In genomic region chr6:45807610-45808009, GRCh38 we compare ENCODE assay signal across 33 cellular contexts.
"Had no signal": no experiment of that assay in that cellular context is flagged by ENCODE, and none has a peak within 500 bp of the region (broad histone marks: within the 10 kb centered on the region; RNA-seq: fewer than 3 reads in every experiment).

No MANE protein-coding gene starts in this region.

- H3K4me3 Mint-ChIP-seq: activated CD4-positive, alpha-beta T cell treated with anti-CD3 and anti-CD28 coated beads, Interleukin-2, amount 10 ng/mL, durations not matched to agents 24 days and 14 days; activated CD8-positive, alpha-beta T cell treated with anti-CD3 and anti-CD28 coated beads for 36 hours; activated naive CD4-positive, alpha-beta T cell treated with anti-CD3 and anti-CD28 coated beads, Interleukin-2, amount 50 U/mL, for 24 hours; activated naive CD8-positive, alpha-beta T cell treated with anti-CD3 and anti-CD28 coated beads, Interleukin-2, amount 10 ng/mL, durations not matched to agents 7 days and 5 days; activated T-cell treated with anti-CD3 and anti-CD28 coated beads, Interleukin-2, amount 50 U/mL, for 72 hours; activated T-helper 17 cell treated with anti-CD3 and anti-CD28 coated beads, Interleukin-2, amount 50 U/mL, for 72 hours; central memory CD8-positive, alpha-beta T cell had no signal

- ATAC-seq: activated CD8-positive, alpha-beta T cell treated with anti-CD3 and anti-CD28 coated beads for 36 hours; PC-3; Right ventricle myocardium inferior; SK-N-SH treated with all-trans-retinoic acid at 6 μM for 48 hours had no signal

- H3K9me3 Mint-ChIP-seq: activated CD8-positive, alpha-beta T cell treated with anti-CD3 and anti-CD28 coated beads for 36 hours; activated naive CD4-positive, alpha-beta T cell treated with anti-CD3 and anti-CD28 coated beads, Interleukin-2, amount 50 U/mL, for 24 hours; activated T-helper 17 cell treated with anti-CD3 and anti-CD28 coated beads, Interleukin-2, amount 50 U/mL, for 72 hours; central memory CD8-positive, alpha-beta T cell had no signal

- H3K27me3 ChIP-seq: ascending aorta, cardiac muscle cell, Peyer's patch had no signal

- H3K4me1 Mint-ChIP-seq: activated naive CD4-positive, alpha-beta T cell treated with anti-CD3 and anti-CD28 coated beads, Interleukin-2, amount 50 U/mL, for 24 hours; activated naive CD8-positive, alpha-beta T cell treated with anti-CD3 and anti-CD28 coated beads, Interleukin-2, amount 10 ng/mL, durations not matched to agents 7 days and 5 days; activated T-helper 17 cell treated with anti-CD3 and anti-CD28 coated beads, Interleukin-2, amount 50 U/mL, for 72 hours; central memory CD8-positive, alpha-beta T cell had no signal

- H3K4me3 ChIP-seq: ascending aorta, cardiac muscle cell, Peyer's patch had no signal

- H3K36me3 ChIP-seq: ascending aorta, cardiac muscle cell, Peyer's patch had no signal

- DNase-seq: activated CD4-positive, alpha-beta T cell treated with anti-CD3 and anti-CD28 coated beads, Interleukin-2, amount 10 ng/mL, durations not matched to agents 24 days and 14 days; activated CD4-positive, alpha-beta T cell treated with anti-CD3 and anti-CD28 coated beads, Interleukin-2, amount 50 U/mL, for 4 hours; activated CD8-positive, alpha-beta T cell treated with anti-CD3 and anti-CD28 coated beads for 36 hours; activated effector memory CD4-positive, alpha-beta T cell treated with anti-CD3 and anti-CD28 coated beads, Interleukin-2, amount 50 U/mL, for 16 hours; activated naive CD4-positive, alpha-beta T cell; activated naive CD8-positive, alpha-beta T cell treated with anti-CD3 and anti-CD28 coated beads, Interleukin-2, amount 10 ng/mL, durations not matched to agents 7 days and 5 days; activated T-cell treated with anti-CD3 and anti-CD28 coated beads, Interleukin-2, amount 50 U/mL, for 1 hour; activated T-cell treated with anti-CD3 and anti-CD28 coated beads, Interleukin-2, amount 50 U/mL, for 72 hours; amygdala; Kasumi-1; KG1; MM.1S; NCI-H1092; NCI-H1436 treated with DMSO at 0.1 percent for 48 hours; NCI-H1694 treated with DMSO at 0.1 percent for 48 hours; NCI-H2029; NCI-H446; NCI-H510A treated with DMSO at 0.1 percent for 48 hours; NCI-H526 treated with DMSO at 0.1 percent for 48 hours; PC-3; Peyer's patch; RPMI8226; SIG-M5; SW 1271; T-helper 1 cell; T1000 had no signal

- H3K27me3 Mint-ChIP-seq: activated CD4-positive, alpha-beta T cell treated with anti-CD3 and anti-CD28 coated beads, Interleukin-2, amount 10 ng/mL, durations not matched to agents 24 days and 14 days had no signal

- H3K9me3 ChIP-seq: ascending aorta, Peyer's patch had no signal

- H3K27ac ChIP-seq: ascending aorta, cardiac muscle cell, Peyer's patch had no signal

- H3K36me3 Mint-ChIP-seq: activated naive CD4-positive, alpha-beta T cell treated with anti-CD3 and anti-CD28 coated beads, Interleukin-2, amount 50 U/mL, for 24 hours; activated naive CD8-positive, alpha-beta T cell treated with anti-CD3 and anti-CD28 coated beads, Interleukin-2, amount 10 ng/mL, durations not matched to agents 7 days and 5 days had no signal

- H3K27ac Mint-ChIP-seq: activated CD4-positive, alpha-beta T cell treated with anti-CD3 and anti-CD28 coated beads, Interleukin-2, amount 10 ng/mL, durations not matched to agents 24 days and 14 days; activated CD8-positive, alpha-beta T cell treated with anti-CD3 and anti-CD28 coated beads for 36 hours; activated naive CD4-positive, alpha-beta T cell treated with anti-CD3 and anti-CD28 coated beads, Interleukin-2, amount 50 U/mL, for 24 hours; activated naive CD8-positive, alpha-beta T cell treated with anti-CD3 and anti-CD28 coated beads, Interleukin-2, amount 10 ng/mL, durations not matched to agents 7 days and 5 days; activated T-cell treated with anti-CD3 and anti-CD28 coated beads, Interleukin-2, amount 50 U/mL, for 72 hours; activated T-helper 17 cell treated with anti-CD3 and anti-CD28 coated beads, Interleukin-2, amount 50 U/mL, for 72 hours had no signal

- H3K4me1 ChIP-seq: ascending aorta had no signal
